In genomic region chr15:74844319-74845207, GRCh38 we compare ENCODE assay signal across 12 cellular contexts. TPM values are rescaled to one million over a fixed set of nuclear protein-coding genes. Genes with fewer than 3 reads are reported as not detected.
DNase-seq lines count a peak whose midpoint lies in the region; ATAC-seq and TF ChIP-seq lines count a peak whose summit lies in the region.
"Had no signal": no experiment of that assay in that cellular context is flagged by ENCODE, and none has a peak within 500 bp of the region (broad histone marks: within the 10 kb centered on the region; RNA-seq: fewer than 3 reads in every experiment).

No MANE protein-coding gene starts in this region.

- H3K36me3 Mint-ChIP-seq in activated naive CD8-positive, alpha-beta T cell treated with anti-CD3 and anti-CD28 coated beads for 36 hours: peaks cover 16% of the 10 kb centered on the region
- H3K36me3 Mint-ChIP-seq in natural killer cell treated with Interleukin-12 subunit alpha and Interleukin-12 subunit beta and Interleukin-15 and Interleukin-18, amount 100 ng/mL, for 72 hours: peaks cover 13% of the 10 kb centered on the region

- intact Hi-C loops in HCT116 (cut with micrococcal nuclease): no loop called here

- H4K20me1 ChIP-seq in HCT116 (ENCODE audit: insufficient read depth): no peaks in the 10 kb centered on the region

- RAD21 ChIA-PET in HCT116 (lab: Charles Lee; ENCODE audit: low non-redundant PET in 1 of 2, low total read pairs in 2 of 2, uncharacterized antibody in 2 of 2, unreplicated experiment in 2 of 2): interaction anchor here in 1 of 2 experiments (0.6 kb wide), 1 partner anchor 19 kb away, joined by 3 read pairs; no protein-coding TSS in a partner anchor

- no peak overlapping the region for H2AFZ ChIP-seq in HCT116 (ENCODE audit: low read depth, low read length, poor library complexity, severe bottlenecking)

- BruUV-seq in HCT116 (replicated peaks; lab: Mats Ljungman, UMichigan): no TSS peak

- peak overlapping the region; percentile 88; the same call in 1 of the 2 replicates for H3K9ac ChIP-seq in HCT116 (ENCODE audit: low read length)

- H3K4me3 ChIP-seq in HCT116 (replicated peaks in 1 of 2; ENCODE audit: low read depth in 1 of 2, low read length in 2 of 2): no peak overlapping the region

- no peak for ATAC-seq in HCT116
- no peak for ATAC-seq in natural killer cell treated with Interleukin-12 subunit alpha and Interleukin-12 subunit beta and Interleukin-15 and Interleukin-18, amount 100 ng/mL, for 72 hours
- ATAC-seq in GM21423 (IDR thresholded peaks at IDR 0.05; ENCODE audit: unreplicated experiment): no peak
- ATAC-seq in GM21619 (IDR thresholded peaks at IDR 0.05; ENCODE audit: unreplicated experiment): no peak

- TF ChIP-seq RAD21 in HCT116 (IDR thresholded peaks at IDR 0.05; ENCODE audit: low read depth): no peak

- H3K9me2 ChIP-seq in HCT116 (ENCODE audit: insufficient read depth): no peaks in the 10 kb centered on the region

- H3K4me1 ChIP-seq in HCT116 (ENCODE audit: control insufficient read depth in 1 of 2, insufficient read depth in 2 of 2, low read length in 2 of 2): peaks cover 9 to 21% of the 10 kb centered on the region in 2 experiments; a peak in 3 of 4 replicates

- CTCF ChIA-PET in HCT116 (lab: Charles Lee): interaction anchor here (0.6 to 1.6 kb wide), 2 partner anchors 12 to 57 kb away, joined by 3 to 5 read pairs; no protein-coding TSS in a partner anchor

- no peaks in the 10 kb centered on the region for H3K27me3 Mint-ChIP-seq in activated naive CD8-positive, alpha-beta T cell treated with anti-CD3 and anti-CD28 coated beads for 36 hours
- H3K27me3 Mint-ChIP-seq in natural killer cell treated with Interleukin-12 subunit alpha and Interleukin-12 subunit beta and Interleukin-15 and Interleukin-18, amount 100 ng/mL, for 72 hours: no peaks in the 10 kb centered on the region

- peaks cover 18 to 26% of the 10 kb centered on the region in 2 experiments; a peak in 3 of 4 replicates for H3K36me3 ChIP-seq in HCT116 (ENCODE audit: control insufficient read depth in 1 of 2, insufficient read depth in 2 of 2, low read length in 2 of 2)

- H3K27ac Mint-ChIP-seq in activated naive CD8-positive, alpha-beta T cell treated with anti-CD3 and anti-CD28 coated beads for 36 hours: peak overlapping the region; percentile 89
- H3K27ac Mint-ChIP-seq in natural killer cell treated with Interleukin-12 subunit alpha and Interleukin-12 subunit beta and Interleukin-15 and Interleukin-18, amount 100 ng/mL, for 72 hours: peak overlapping the region; percentile 95 to 96

- H3K27me3 ChIP-seq in HCT116 (ENCODE audit: insufficient read depth, low read length): no peaks in the 10 kb centered on the region

- no peak for DNase-seq in HCT116 (ENCODE audit: low read depth, low spot score)
- no peak for DNase-seq in activated naive CD8-positive, alpha-beta T cell treated with anti-CD3 and anti-CD28 coated beads for 36 hours
- DNase-seq in natural killer cell treated with Interleukin-12 subunit alpha and Interleukin-12 subunit beta and Interleukin-15 and Interleukin-18, amount 100 ng/mL, for 72 hours (ENCODE audit: low spot score): no peak
- DNase-seq in HuH-7 (ENCODE audit: low spot score): no peak
- DNase-seq in dermis blood vessel endothelial cell: no peak
- DNase-seq: COR-L47, NCI-H345 had no signal

- H3K4me3 Mint-ChIP-seq in activated naive CD8-positive, alpha-beta T cell treated with anti-CD3 and anti-CD28 coated beads for 36 hours: peak overlapping the region; percentile 60
- peak overlapping the region; percentile 81 for H3K4me3 Mint-ChIP-seq in natural killer cell treated with Interleukin-12 subunit alpha and Interleukin-12 subunit beta and Interleukin-15 and Interleukin-18, amount 100 ng/mL, for 72 hours

- no peaks in the 10 kb centered on the region for H3K9me3 ChIP-seq in HCT116 (ENCODE audit: control insufficient read depth in 1 of 2, insufficient read depth in 1 of 2, low read depth in 1 of 2, low read length in 2 of 2)

- peaks cover 6% of the 10 kb centered on the region; the same call in 1 of the 2 replicates for H3K79me2 ChIP-seq in HCT116 (ENCODE audit: insufficient read depth, low read length)

- no peak for TF ChIP-seq POLR2A in HCT116 (IDR thresholded peaks at IDR 0.05; ENCODE audit: borderline replicate concordance, extremely low read depth, insufficient read depth, insufficient read length)

- peaks cover 41% of the 10 kb centered on the region for H3K4me1 Mint-ChIP-seq in activated naive CD8-positive, alpha-beta T cell treated with anti-CD3 and anti-CD28 coated beads for 36 hours
- peaks cover 39 to 43% of the 10 kb centered on the region in 2 donors for H3K4me1 Mint-ChIP-seq in natural killer cell treated with Interleukin-12 subunit alpha and Interleukin-12 subunit beta and Interleukin-15 and Interleukin-18, amount 100 ng/mL, for 72 hours (ENCODE audit: low read depth in 2 of 2)

- H3K9me3 Mint-ChIP-seq in activated naive CD8-positive, alpha-beta T cell treated with anti-CD3 and anti-CD28 coated beads for 36 hours: no peaks in the 10 kb centered on the region
- no peaks in the 10 kb centered on the region for H3K9me3 Mint-ChIP-seq in natural killer cell treated with Interleukin-12 subunit alpha and Interleukin-12 subunit beta and Interleukin-15 and Interleukin-18, amount 100 ng/mL, for 72 hours

- TF ChIP-seq CTCF in 22Rv1 (IDR thresholded peaks at IDR 0.05) (no peak), HCT116 (IDR thresholded peaks at IDR 0.05 in 2 of 3, conservative IDR thresholded peaks at IDR 0.05 in 1 of 3; ENCODE audit: borderline replicate concordance in 1 of 3, insufficient read depth in 1 of 3, low read depth in 2 of 3, low read length in 2 of 3) (no peak)

- no peak overlapping the region for H3K4me2 ChIP-seq in HCT116 (ENCODE audit: low read length)

- POLR2A ChIA-PET in HCT116 (lab: Charles Lee): interaction anchor here (1.0 kb wide), 1 partner anchor 11 kb away, joined by 3 read pairs; no protein-coding TSS in a partner anchor

- H3K27ac ChIP-seq in 22Rv1 (peak overlapping the region; percentile 89; the same call in 1 of the 2 replicates), HCT116 (ENCODE audit: low read depth, low read length) (0 out of 2 replicates have a peak overlapping the region, but pooled peaks have one; percentile 93)

TF ChIP-seq in HCT116, 20 proteins besides CTCF, POLR2A, EP300 and RAD21:
- TF ChIP-seq SRF (IDR thresholded peaks at IDR 0.05; ENCODE audit: low read depth): no peak
- no peak for TF ChIP-seq POLR2AphosphoS5 (IDR thresholded peaks at IDR 0.05; ENCODE audit: low read depth, low read length)
- no peak for TF ChIP-seq SP1 (IDR thresholded peaks at IDR 0.05; ENCODE audit: low read depth)

RNA-seq across cellular contexts. Expression of gene ULK3, which starts 1.6 kb away (rescaled TPM):
- total RNA-seq in HCT116 (2021; ENCODE audit: unreplicated experiment) (48.4 TPM), dermis blood vessel endothelial cell (31.0 and 39.3 TPM in 2 replicates)
- 39.5 and 45.9 TPM in 2 replicates for polyA plus RNA-seq in HCT116 (2012)
- 10 to 100 TPM; 41.1 to 49.9 TPM for total RNA-seq in activated naive CD8-positive, alpha-beta T cell treated with anti-CD3 and anti-CD28 coated beads for 36 hours
- 10 to 100 TPM; 39.1 to 74.7 TPM for total RNA-seq in natural killer cell treated with Interleukin-12 subunit alpha and Interleukin-12 subunit beta and Interleukin-15 and Interleukin-18, amount 100 ng/mL, for 72 hours

RNA-seq across cellular contexts. Expression of gene CPLX3, which starts 18.1 kb away (rescaled TPM):
- total RNA-seq in HCT116 (2021; ENCODE audit: unreplicated experiment) (not detected), dermis blood vessel endothelial cell (not detected in 2 replicates)
- polyA plus RNA-seq in HCT116 (2012): not detected in 2 replicates
- under 1 TPM in 1 of 2 experiments, not detected in 1; 0.19 TPM for total RNA-seq in activated naive CD8-positive, alpha-beta T cell treated with anti-CD3 and anti-CD28 coated beads for 36 hours
- 1 to 10 TPM in 1 of 2 donors, under 1 TPM in 1; 0.43 to 1.7 TPM for total RNA-seq in natural killer cell treated with Interleukin-12 subunit alpha and Interleukin-12 subunit beta and Interleukin-15 and Interleukin-18, amount 100 ng/mL, for 72 hours
- total RNA-seq: H4, pulmonary artery endothelial cell had no signal

RNA-seq across cellular contexts. Expression of gene SCAMP2, which starts 28.6 kb away (rescaled TPM):
- total RNA-seq in HCT116 (2021; ENCODE audit: unreplicated experiment): 55.8 TPM
- 58.1 and 68.0 TPM in 2 replicates for polyA plus RNA-seq in HCT116 (2012)
- total RNA-seq in activated naive CD8-positive, alpha-beta T cell treated with anti-CD3 and anti-CD28 coated beads for 36 hours: 10 to 100 TPM; 57.5 to 59.6 TPM
- 100 to 1,000 TPM; 109 to 111 TPM for total RNA-seq in natural killer cell treated with Interleukin-12 subunit alpha and Interleukin-12 subunit beta and Interleukin-15 and Interleukin-18, amount 100 ng/mL, for 72 hours
- 32.5 and 46.0 TPM in 2 replicates for total RNA-seq in dermis blood vessel endothelial cell

RNA-seq across cellular contexts. Expression of gene LMAN1L, which starts 31.9 kb away (rescaled TPM):
- total RNA-seq in HCT116 (2021; ENCODE audit: unreplicated experiment) (0.17 TPM), dermis blood vessel endothelial cell (not detected in 2 replicates)
- polyA plus RNA-seq in HCT116 (2012): 0.01 and 0.06 TPM in 2 replicates
- under 1 TPM; 0.14 to 0.33 TPM for total RNA-seq in activated naive CD8-positive, alpha-beta T cell treated with anti-CD3 and anti-CD28 coated beads for 36 hours
- 1 to 10 TPM; 3.4 to 4.9 TPM for total RNA-seq in natural killer cell treated with Interleukin-12 subunit alpha and Interleukin-12 subunit beta and Interleukin-15 and Interleukin-18, amount 100 ng/mL, for 72 hours
- total RNA-seq: pulmonary artery endothelial cell had no signal

RNA-seq across cellular contexts. Expression of gene MPI, which starts 45.3 kb away (rescaled TPM):
- total RNA-seq in HCT116 (2021; ENCODE audit: unreplicated experiment): 49.7 TPM
- 80.3 and 100 TPM in 2 replicates for polyA plus RNA-seq in HCT116 (2012)
- 10 to 100 TPM; 71.4 to 73.2 TPM for total RNA-seq in activated naive CD8-positive, alpha-beta T cell treated with anti-CD3 and anti-CD28 coated beads for 36 hours
- total RNA-seq in natural killer cell treated with Interleukin-12 subunit alpha and Interleukin-12 subunit beta and Interleukin-15 and Interleukin-18, amount 100 ng/mL, for 72 hours: 10 to 100 TPM; 43.6 to 46.8 TPM
- 47.0 and 89.3 TPM in 2 replicates for total RNA-seq in dermis blood vessel endothelial cell
